In genomic region chr5:72300590-72301339, GRCh38 we compare ENCODE assay signal across 1 cellular context.
TF ChIP-seq lines count a peak whose summit lies in the region.

No MANE protein-coding gene starts in this region.

TF ChIP-seq in GM12878, 131 proteins besides CTCF, POLR2A, EP300 and RAD21:
- TF ChIP-seq ZBTB33 (IDR thresholded peaks at IDR 0.05) (no peak), MXI1 (IDR thresholded peaks at IDR 0.05; ENCODE audit: low read depth, low read length) (no peak), SPI1 (IDR thresholded peaks at IDR 0.05; ENCODE audit: borderline replicate concordance, insufficient read depth, low read depth, low read length) (no peak), ZNF217 (IDR thresholded peaks at IDR 0.05) (no peak), IRF3 (IDR thresholded peaks at IDR 0.05) (no peak), STAT1 (conservative IDR thresholded peaks at IDR 0.05) (no peak), LARP7 (IDR thresholded peaks at IDR 0.05) (no peak), BCLAF1 (IDR thresholded peaks at IDR 0.05) (no peak), NR2C2 (IDR thresholded peaks at IDR 0.05; ENCODE audit: borderline replicate concordance, control insufficient read depth, insufficient read length, low read depth) (no peak), TCF12 (IDR thresholded peaks at IDR 0.05; ENCODE audit: low read depth, low read length) (no peak), ZNF384 (IDR thresholded peaks at IDR 0.05; ENCODE audit: borderline replicate concordance, low read depth, low read length) (no peak), CEBPB (IDR thresholded peaks at IDR 0.05; ENCODE audit: borderline replicate concordance in 1 of 2, low read depth in 2 of 2, low read length in 2 of 2) (no peak), DPF2 (IDR thresholded peaks at IDR 0.05) (no peak), SREBF1 (IDR thresholded peaks at IDR 0.05; ENCODE audit: low read length) (no peak), RELA (IDR thresholded peaks at IDR 0.05; ENCODE audit: borderline replicate concordance, partially characterized antibody) (no peak), IKZF1 (conservative IDR thresholded peaks at IDR 0.05) (no peak), NFXL1 (IDR thresholded peaks at IDR 0.05; ENCODE audit: borderline replicate concordance) (no peak)
